In genomic region chr1:217067642-217068041, GRCh38 we compare ENCODE assay signal across 18 cellular contexts.
DNase-seq lines count a peak whose midpoint lies in the region; ATAC-seq, FAIRE-seq and TF ChIP-seq lines count a peak whose summit lies in the region.
"Had no signal": no experiment of that assay in that cellular context is flagged by ENCODE, and none has a peak within 500 bp of the region (broad histone marks: within the 10 kb centered on the region; RNA-seq: fewer than 3 reads in every experiment).

No MANE protein-coding gene starts in this region.

- no peaks in the 10 kb centered on the region for H3K9me3 Mint-ChIP-seq in activated naive CD8-positive, alpha-beta T cell treated with anti-CD3 and anti-CD28 coated beads, Interleukin-2, amount 50 U/mL, for 24 hours

- no peak overlapping the region for H3K4me3 Mint-ChIP-seq in activated naive CD8-positive, alpha-beta T cell treated with anti-CD3 and anti-CD28 coated beads, Interleukin-2, amount 50 U/mL, for 24 hours
- H3K4me3 Mint-ChIP-seq: CD14-positive monocyte, IgD-negative memory B cell had no signal

- no peaks in the 10 kb centered on the region for H3K4me1 Mint-ChIP-seq in activated naive CD8-positive, alpha-beta T cell treated with anti-CD3 and anti-CD28 coated beads, Interleukin-2, amount 50 U/mL, for 24 hours
- H3K4me1 Mint-ChIP-seq: CD14-positive monocyte, IgD-negative memory B cell had no signal

- H3K4me2 ChIP-seq in keratinocyte (ENCODE audit: control insufficient read depth, extremely low read depth, insufficient read depth, low read depth, low read length), result no peak overlapping the region
- H3K4me2 ChIP-seq: A549 had no signal

- DNase-seq in GM12865 (ENCODE audit: low read depth) (peak; percentile 12), keratinocyte (ENCODE audit: low read depth, low spot score) (peak; percentile 19), esophagus squamous epithelium (lab: John Stamatoyannopoulos, UW) (no peak), lower lobe of right lung (no peak)
- no peak for DNase-seq in stimulated activated CD4-positive, alpha-beta T cell treated with anti-CD3 and anti-CD28 coated beads, Interleukin-1b, Interleukin-23, amount 100 ng/mL, for 48 hours
- DNase-seq in activated naive CD8-positive, alpha-beta T cell treated with anti-CD3 and anti-CD28 coated beads, Interleukin-2, amount 50 U/mL, for 24 hours, result no peak
- DNase-seq: MV-4-11, NCI-H1436, NCI-H2029 treated with DMSO at 0.1 percent for 48 hours, NCI-H510A treated with DMSO at 0.1 percent for 48 hours, SHP77 treated with DMSO at 0.1 percent for 48 hours had no signal

- H3K4me3 ChIP-seq in GM12865 (ENCODE audit: low read depth, low read length) (no peak overlapping the region), keratinocyte (ENCODE audit: control insufficient read depth in 2 of 3, extremely low read depth in 1 of 3, insufficient read depth in 2 of 3, low read depth in 1 of 3, low read length in 3 of 3) (no peak overlapping the region), esophagus squamous epithelium (no peak overlapping the region), lower lobe of right lung (no peak overlapping the region)
- H3K4me3 ChIP-seq: A549, HAP-1 had no signal

- no peak overlapping the region for H2AFZ ChIP-seq in keratinocyte (ENCODE audit: control insufficient read depth, low read length)

- intact Hi-C loops in esophagus squamous epithelium (cut with DNase I), result no loop called here
- intact Hi-C loops in lower lobe of right lung (cut with DNase I), result no loop called here

- ATAC-seq in HG02610 (IDR thresholded peaks at IDR 0.05; ENCODE audit: unreplicated experiment) (peak; percentile 72), HG03565 (IDR thresholded peaks at IDR 0.05; ENCODE audit: unreplicated experiment) (peak; percentile 50), lower lobe of right lung (no peak)
- ATAC-seq in activated naive CD8-positive, alpha-beta T cell treated with anti-CD3 and anti-CD28 coated beads, Interleukin-2, amount 50 U/mL, for 24 hours, result no peak
- ATAC-seq: A549 had no signal

- H3K79me2 ChIP-seq in keratinocyte (ENCODE audit: control insufficient read depth, insufficient read depth, low read length), result no peaks in the 10 kb centered on the region

- H3K4me1 ChIP-seq in keratinocyte (ENCODE audit: control insufficient read depth, extremely low read depth, insufficient read depth, low read length), result peaks cover 9% of the 10 kb centered on the region
- no peaks in the 10 kb centered on the region for H3K4me1 ChIP-seq in esophagus squamous epithelium
- H3K4me1 ChIP-seq in lower lobe of right lung, result no peaks in the 10 kb centered on the region
- H3K4me1 ChIP-seq: A549, HAP-1 had no signal

- H3K27me3 Mint-ChIP-seq in activated naive CD8-positive, alpha-beta T cell treated with anti-CD3 and anti-CD28 coated beads, Interleukin-2, amount 50 U/mL, for 24 hours, result no peaks in the 10 kb centered on the region

- no peaks in the 10 kb centered on the region for H3K36me3 Mint-ChIP-seq in activated naive CD8-positive, alpha-beta T cell treated with anti-CD3 and anti-CD28 coated beads, Interleukin-2, amount 50 U/mL, for 24 hours (ENCODE audit: low read depth)
- H3K36me3 Mint-ChIP-seq: CD14-positive monocyte, IgD-negative memory B cell had no signal

- H3K27me3 ChIP-seq in keratinocyte (ENCODE audit: control insufficient read depth, extremely low read depth, insufficient read depth, low read length) (no peaks in the 10 kb centered on the region), esophagus squamous epithelium (no peaks in the 10 kb centered on the region), lower lobe of right lung (ENCODE audit: low read depth) (no peaks in the 10 kb centered on the region)

- no peaks in the 10 kb centered on the region for H3K9me1 ChIP-seq in keratinocyte (ENCODE audit: control insufficient read depth, extremely low read depth, insufficient read depth, low read length)

- TF ChIP-seq CTCF in GM12865 (IDR thresholded peaks at IDR 0.05; ENCODE audit: insufficient read depth, low read depth, low read length, missing control alignments), result no peak
- no peak for TF ChIP-seq CTCF in keratinocyte (optimal IDR thresholded peaks at IDR 0.05 in 1 of 3, IDR thresholded peaks at IDR 0.05 in 1 of 3, conservative IDR thresholded peaks at IDR 0.05 in 1 of 3; ENCODE audit: extremely low read depth in 1 of 3, insufficient read depth in 2 of 3, low read length in 3 of 3)
- no peak for TF ChIP-seq CTCF in esophagus squamous epithelium (IDR thresholded peaks at IDR 0.05)
- TF ChIP-seq CTCF in lower lobe of right lung (IDR thresholded peaks at IDR 0.05), result no peak

- H3K36me3 ChIP-seq in keratinocyte (ENCODE audit: control insufficient read depth in 2 of 2, extremely low read depth in 1 of 2, insufficient read depth in 2 of 2, low read length in 2 of 2), result no peaks in the 10 kb centered on the region
- H3K36me3 ChIP-seq in esophagus squamous epithelium, result no peaks in the 10 kb centered on the region
- H3K36me3 ChIP-seq in lower lobe of right lung, result no peaks in the 10 kb centered on the region
- H3K36me3 ChIP-seq: HAP-1 had no signal

- no peak overlapping the region for H3K9ac ChIP-seq in keratinocyte (ENCODE audit: control insufficient read depth, extremely low read depth, insufficient read depth, low read length)

- dilution Hi-C loops in keratinocyte (cut with MboI; ENCODE audit: extremely low pct_ligation_motif_present, low sequenced_read_pairs), result no loop called here

- FAIRE-seq in keratinocyte (lab: Jason Lieb, UNC), result peak; percentile 74
- FAIRE-seq: A549, RCC 7860 had no signal

- 23 to 27% methylated on average over 1 of the region's 1 CpG for WGBS in esophagus squamous epithelium, 2 donors

- no peak overlapping the region for H3K27ac Mint-ChIP-seq in activated naive CD8-positive, alpha-beta T cell treated with anti-CD3 and anti-CD28 coated beads, Interleukin-2, amount 50 U/mL, for 24 hours
- H3K27ac Mint-ChIP-seq: CD14-positive monocyte, IgD-negative memory B cell had no signal

- H3K9me3 ChIP-seq in keratinocyte (ENCODE audit: control insufficient read depth, low read depth, low read length), result no peaks in the 10 kb centered on the region
- no peaks in the 10 kb centered on the region for H3K9me3 ChIP-seq in esophagus squamous epithelium
- H3K9me3 ChIP-seq in lower lobe of right lung, result no peaks in the 10 kb centered on the region
- H3K9me3 ChIP-seq: A549, HAP-1 had no signal

- no peaks in the 10 kb centered on the region for H4K20me1 ChIP-seq in keratinocyte (ENCODE audit: control insufficient read depth, extremely low read depth, insufficient read depth, low read length)

- TF ChIP-seq POLR2A in esophagus squamous epithelium (IDR thresholded peaks at IDR 0.05), result no peak

- no peak overlapping the region for H3K27ac ChIP-seq in keratinocyte (ENCODE audit: control insufficient read depth, insufficient read depth, low read length)
- H3K27ac ChIP-seq in esophagus squamous epithelium, result no peak overlapping the region
- no peak overlapping the region for H3K27ac ChIP-seq in lower lobe of right lung
- H3K27ac ChIP-seq: A549 had no signal

Comparison
In these comparisons a context has a peak if more than half of its experiments do, and no peak if none do; other contexts are left out.
1. DNase-seq: peak in GM12865 (single experiment) and keratinocyte (single experiment); none in stimulated activated CD4-positive, alpha-beta T cell treated with anti-CD3 and anti-CD28 coated beads, Interleukin-1b, Interleukin-23, amount 100 ng/mL, for 48 hours (single experiment), activated naive CD8-positive, alpha-beta T cell treated with anti-CD3 and anti-CD28 coated beads, Interleukin-2, amount 50 U/mL, for 24 hours (single experiment), esophagus squamous epithelium (single experiment) and lower lobe of right lung (single experiment).
2. ATAC-seq: peak in HG02610 (single experiment) and HG03565 (single experiment); none in activated naive CD8-positive, alpha-beta T cell treated with anti-CD3 and anti-CD28 coated beads, Interleukin-2, amount 50 U/mL, for 24 hours (single experiment) and lower lobe of right lung (0 of 2).